In genomic region chr16:20421748-20422147, GRCh38 we compare ENCODE assay signal across 14 cellular contexts. TPM values are rescaled to one million over a fixed set of nuclear protein-coding genes. Genes with fewer than 3 reads are reported as not detected.
"Had no signal": no experiment of that assay in that cellular context is flagged by ENCODE, and none has a peak within 500 bp of the region (broad histone marks: within the 10 kb centered on the region; RNA-seq: fewer than 3 reads in every experiment).

No MANE protein-coding gene starts in this region.

RNA-seq across cellular contexts. Expression of gene PDILT, which starts 17.2 kb away (rescaled TPM):
- total RNA-seq: subcutaneous adipose tissue, suprapubic skin, temporal lobe, thoracic aorta, thyroid gland, tibial nerve, transverse colon, upper lobe of left lung, upper lobe of right lung, ureter, urinary bladder, uterus, vagina had no signal
- polyA plus RNA-seq: urinary bladder had no signal

RNA-seq across cellular contexts. Expression of gene ACSM2A, which starts 29.6 kb away (rescaled TPM):
- total RNA-seq: stomach, suprapubic skin, temporal lobe, thoracic aorta, tibial nerve, transverse colon, upper lobe of right lung, ureter, urinary bladder, uterus, vagina had no signal
